In the genomic region with DNA sequence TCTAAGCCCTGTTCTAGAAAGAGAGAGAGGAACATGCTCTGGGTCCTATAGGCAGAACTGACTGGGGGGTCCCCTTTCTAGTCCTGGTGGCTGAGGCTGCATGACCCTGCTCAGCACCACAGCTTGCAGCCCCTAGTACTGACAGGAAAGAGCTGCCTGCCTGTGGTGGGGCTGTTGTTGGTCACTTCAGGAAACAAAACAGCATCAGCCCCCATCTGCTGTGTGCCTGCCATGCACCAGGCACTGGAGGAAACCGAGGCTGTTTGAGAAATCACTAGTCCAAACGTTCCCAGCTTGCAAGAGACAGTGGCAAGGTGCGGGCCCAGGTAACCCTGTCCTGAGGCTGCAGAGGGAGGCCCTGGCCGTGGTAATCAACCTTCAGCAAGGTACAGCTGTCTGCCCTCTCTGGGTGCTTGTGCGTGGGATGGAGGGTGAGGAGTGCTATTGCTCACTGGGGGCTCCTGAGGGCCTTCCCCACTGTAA, we compare ENCODE assay signal across 13 cellular contexts.
DNase-seq lines count a peak whose midpoint lies in the region; ATAC-seq lines count a peak whose summit lies in the region.
"Had no signal": no experiment of that assay in that cellular context is flagged by ENCODE, and none has a peak within 500 bp of the region (broad histone marks: within the 10 kb centered on the region; RNA-seq: fewer than 3 reads in every experiment).

No MANE protein-coding gene starts in this region.

- H3K4me3 Mint-ChIP-seq in T-helper 1 cell treated with Interleukin-12 subunit alpha and Interleukin-12 subunit beta and Interleukin-4 antibody, amounts not matched to agents 30 μg/mL and 1 μg/mL, for 36 hours, result peak overlapping the region; percentile 13
- peak overlapping the region; percentile 40 for H3K4me3 Mint-ChIP-seq in natural killer cell treated with Interleukin-12 subunit alpha and Interleukin-12 subunit beta and Interleukin-15 and Interleukin-18, amount 100 ng/mL, for 72 hours

- H3K27me3 Mint-ChIP-seq in T-helper 1 cell treated with Interleukin-12 subunit alpha and Interleukin-12 subunit beta and Interleukin-4 antibody, amounts not matched to agents 30 μg/mL and 1 μg/mL, for 36 hours (ENCODE audit: low read depth), result no peaks in the 10 kb centered on the region
- H3K27me3 Mint-ChIP-seq in natural killer cell treated with Interleukin-12 subunit alpha and Interleukin-12 subunit beta and Interleukin-15 and Interleukin-18, amount 100 ng/mL, for 72 hours, result no peaks in the 10 kb centered on the region

- H3K27ac Mint-ChIP-seq in T-helper 1 cell treated with Interleukin-12 subunit alpha and Interleukin-12 subunit beta and Interleukin-4 antibody, amounts not matched to agents 30 μg/mL and 1 μg/mL, for 36 hours, result no peak overlapping the region
- peak overlapping the region; percentile 60 to 72 for H3K27ac Mint-ChIP-seq in natural killer cell treated with Interleukin-12 subunit alpha and Interleukin-12 subunit beta and Interleukin-15 and Interleukin-18, amount 100 ng/mL, for 72 hours

- no peaks in the 10 kb centered on the region for H3K9me3 Mint-ChIP-seq in T-helper 1 cell treated with Interleukin-12 subunit alpha and Interleukin-12 subunit beta and Interleukin-4 antibody, amounts not matched to agents 30 μg/mL and 1 μg/mL, for 36 hours
- H3K9me3 Mint-ChIP-seq in natural killer cell treated with Interleukin-12 subunit alpha and Interleukin-12 subunit beta and Interleukin-15 and Interleukin-18, amount 100 ng/mL, for 72 hours, result no peaks in the 10 kb centered on the region

- peak; percentile 65 for ATAC-seq in GM21619 (IDR thresholded peaks at IDR 0.05; ENCODE audit: unreplicated experiment)
- ATAC-seq in HG03457 (IDR thresholded peaks at IDR 0.05; ENCODE audit: unreplicated experiment), result peak; percentile 43
- peak; percentile 74 to 76 for ATAC-seq in natural killer cell treated with Interleukin-12 subunit alpha and Interleukin-12 subunit beta and Interleukin-15 and Interleukin-18, amount 100 ng/mL, for 72 hours
- ATAC-seq: upper lobe of right lung had no signal

- H3K4me1 Mint-ChIP-seq in T-helper 1 cell treated with Interleukin-12 subunit alpha and Interleukin-12 subunit beta and Interleukin-4 antibody, amounts not matched to agents 30 μg/mL and 1 μg/mL, for 36 hours (ENCODE audit: low read depth), result peaks cover 25% of the 10 kb centered on the region
- H3K4me1 Mint-ChIP-seq in natural killer cell treated with Interleukin-12 subunit alpha and Interleukin-12 subunit beta and Interleukin-15 and Interleukin-18, amount 100 ng/mL, for 72 hours (ENCODE audit: low read depth in 2 of 2), result peaks cover 32 to 55% of the 10 kb centered on the region in 2 donors

- no peak for DNase-seq in T-helper 1 cell
- DNase-seq in natural killer cell treated with Interleukin-12 subunit alpha and Interleukin-12 subunit beta and Interleukin-15 and Interleukin-18, amount 100 ng/mL, for 72 hours (ENCODE audit: low spot score), result peak; percentile 61
- no peak for DNase-seq in stimulated activated CD4-positive, alpha-beta T cell treated with anti-CD3 and anti-CD28 coated beads, Interleukin-2, amount 100 ng/mL, for 48 hours
- no peak for DNase-seq in GF-D8 (lab: John Stamatoyannopoulos, UW)
- DNase-seq in activated CD4-positive, alpha-beta T cell treated with anti-CD3 and anti-CD28 coated beads for 1 hour, result no peak
- DNase-seq: 8988T, EL, nucleus accumbens, Peyer's patch, upper lobe of right lung had no signal

- H3K36me3 Mint-ChIP-seq in T-helper 1 cell treated with Interleukin-12 subunit alpha and Interleukin-12 subunit beta and Interleukin-4 antibody, amounts not matched to agents 30 μg/mL and 1 μg/mL, for 36 hours (ENCODE audit: low read depth), result peaks cover 4% of the 10 kb centered on the region
- peaks cover 4% of the 10 kb centered on the region for H3K36me3 Mint-ChIP-seq in natural killer cell treated with Interleukin-12 subunit alpha and Interleukin-12 subunit beta and Interleukin-15 and Interleukin-18, amount 100 ng/mL, for 72 hours
